ENCODE assay signal across 8 cellular contexts in the genomic region with DNA sequence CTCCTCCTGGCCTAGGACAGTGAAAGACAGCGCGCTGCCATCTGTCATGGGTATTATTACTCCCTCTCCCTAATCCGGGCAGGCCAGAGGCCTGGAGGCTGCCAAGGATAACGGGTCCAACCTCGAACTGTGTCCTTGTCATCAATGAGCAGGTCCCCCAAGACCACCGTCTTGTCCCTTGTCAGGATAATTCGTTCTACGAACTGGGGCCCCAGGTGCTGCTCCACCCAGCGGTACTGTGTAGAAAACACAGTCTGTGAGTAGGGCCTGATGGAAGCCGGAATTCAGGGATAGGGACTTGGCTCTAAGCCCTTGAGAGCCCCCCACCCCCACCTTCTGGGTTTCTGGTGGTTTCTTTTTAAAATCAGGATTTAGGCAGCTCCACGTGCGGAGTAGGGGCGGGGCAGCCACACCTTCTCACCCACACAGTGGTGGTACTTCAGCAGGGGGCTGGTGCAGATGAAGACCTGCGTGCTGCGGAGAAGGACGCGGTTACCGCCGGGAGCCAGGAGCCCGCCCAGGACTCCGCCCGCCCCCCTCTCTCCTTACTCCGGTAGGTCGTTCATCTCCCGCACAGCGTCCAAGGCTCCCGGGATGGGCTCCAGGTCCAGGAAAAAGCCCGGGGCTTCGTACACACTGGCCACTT. TPM values are rescaled to one million over a fixed set of nuclear protein-coding genes. Genes with fewer than 3 reads are reported as not detected.
DNase-seq lines count a peak whose midpoint lies in the region; ATAC-seq and TF ChIP-seq lines count a peak whose summit lies in the region.

No MANE protein-coding gene starts in this region.

- peaks cover 5 to 61% of the 10 kb centered on the region in 2 experiments for H3K79me1 ChIP-seq in IMR-90 (ENCODE audit: low read depth in 1 of 2, low read length in 2 of 2)

- in situ Hi-C loops in IMR-90 (cut with MboI; ENCODE audit: low sequenced_read_pairs), result no loop called here
- in situ Hi-C loops in SK-MEL-5 (cut with HindIII; ENCODE audit: low pct_unique_long_range_greater_than_20kb, low sequenced_read_pairs), result no loop called here

- CTCF ChIA-PET in IMR-90 (lab: Yijun Ruan, JAX), result interaction anchor here (0.6 to 1.9 kb wide), 3 partner anchors 17 to 50 kb away, joined by 4 to 10 read pairs (median 7); no protein-coding TSS in a partner anchor

- peak overlapping the region; percentile 85 for H3K9ac ChIP-seq in IMR-90 (ENCODE audit: low read depth, low read length)
- peak overlapping the region; percentile 70 for H3K9ac ChIP-seq in rectal smooth muscle tissue (ENCODE audit: low read length)

- peak overlapping the region; percentile 25; the same call in 1 of the 2 replicates for H4K91ac ChIP-seq in IMR-90 (ENCODE audit: insufficient read depth, low read depth, low read length)

- peak overlapping the region; percentile 71 for H2AK5ac ChIP-seq in IMR-90 (ENCODE audit: low read depth, low read length)

- 0 out of 3 replicates have a peak overlapping the region, but pooled peaks have one; percentile 8 for H2BK15ac ChIP-seq in IMR-90 (ENCODE audit: low read depth, low read length)

- H3K4me2 ChIP-seq in IMR-90 (ENCODE audit: low read depth, low read length), result peak overlapping the region; percentile 83

- TF ChIP-seq RAD21 in IMR-90 (IDR thresholded peaks at IDR 0.05; ENCODE audit: low read length), result peak; percentile 35; the same call in 1 of the 2 replicates

- peak overlapping the region; percentile 21 for H4K5ac ChIP-seq in IMR-90 (ENCODE audit: low read depth, low read length)

- H3K4me1 ChIP-seq in IMR-90 (ENCODE audit: control insufficient read depth, insufficient read depth, low read length) (no peaks in the 10 kb centered on the region; the same call in 1 of the 2 replicates), right atrium auricular region (peaks cover 0 to 14% of the 10 kb centered on the region in 2 donors), rectal smooth muscle tissue (ENCODE audit: control insufficient read depth, insufficient read depth, low read length) (no peaks in the 10 kb centered on the region)

- intact Hi-C loops in IMR-90 (cut with micrococcal nuclease), result no loop called here

- peak overlapping the region; percentile 95 for H2AFZ ChIP-seq in IMR-90 (replicated peaks; ENCODE audit: low read length, poor library complexity)

- H3K4me3 ChIP-seq in IMR-90 (ENCODE audit: insufficient read depth, low read depth, low read length), result peak overlapping the region; percentile 91
- H3K4me3 ChIP-seq in right atrium auricular region, result peak overlapping the region; percentile 68 to 82
- H3K4me3 ChIP-seq in rectal smooth muscle tissue (ENCODE audit: low read length), result peak overlapping the region; percentile 60

- TF ChIP-seq CTCF in IMR-90 (conservative IDR thresholded peaks at IDR 0.05; ENCODE audit: low read depth, low read length), result peak; percentile 56
- TF ChIP-seq CTCF in right atrium auricular region (IDR thresholded peaks at IDR 0.05), result peak in 1 of 2 donors; percentile 23

- peak overlapping the region; percentile 56; the same call in 1 of the 2 replicates for H3K14ac ChIP-seq in IMR-90 (replicated peaks; ENCODE audit: low read depth, low read length)

- no peak for TF ChIP-seq POLR2A in IMR-90 (IDR thresholded peaks at IDR 0.05; ENCODE audit: low read depth, low read length)

- H4K20me1 ChIP-seq in IMR-90 (ENCODE audit: insufficient read depth, low read length), result peaks cover 12% of the 10 kb centered on the region

- H3K23ac ChIP-seq in IMR-90 (ENCODE audit: low read depth, low read length), result peak overlapping the region; percentile 78

- dilution Hi-C loops in IMR-90 (cut with HindIII; ENCODE audit: low sequenced_read_pairs, unreplicated experiment), result no loop called here

- H2BK120ac ChIP-seq in IMR-90 (ENCODE audit: low read depth, low read length), result no peak overlapping the region

- H2BK20ac ChIP-seq in IMR-90 (ENCODE audit: low read depth, low read length), result no peak overlapping the region

- H3K27ac ChIP-seq in IMR-90 (ENCODE audit: insufficient read depth, low read length) (peak overlapping the region; percentile 87), right atrium auricular region (peak overlapping the region; percentile 85 to 93), rectal smooth muscle tissue (ENCODE audit: low read depth, low read length) (peak overlapping the region; percentile 71)

- peak; percentile 54 to 57 for ATAC-seq in activated CD4-positive, CD25-positive, alpha-beta regulatory T cell treated with anti-CD3 and anti-CD28 coated beads, Interleukin-2, amount 50 U/mL, for 24 hours
- peak; percentile 49 for ATAC-seq in IMR-90 (ENCODE audit: low read depth)

- no peaks in the 10 kb centered on the region for H3K27me3 ChIP-seq in IMR-90 (ENCODE audit: control insufficient read depth, insufficient read depth, low read length)
- no peaks in the 10 kb centered on the region for H3K27me3 ChIP-seq in right atrium auricular region
- H3K27me3 ChIP-seq in rectal smooth muscle tissue (ENCODE audit: control insufficient read depth, insufficient read depth, low read length), result no peaks in the 10 kb centered on the region

- H3K9me3 ChIP-seq in IMR-90 (ENCODE audit: control insufficient read depth, insufficient read depth, low read length) (no peaks in the 10 kb centered on the region), right atrium auricular region (no peaks in the 10 kb centered on the region)

- no TSS peak for BruUV-seq in IMR-90 (replicated peaks; lab: Mats Ljungman, UMichigan)

- H3K56ac ChIP-seq in IMR-90 (ENCODE audit: extremely low read depth, insufficient read depth, low read length), result no peak overlapping the region

- H2BK5ac ChIP-seq in IMR-90 (ENCODE audit: low read depth, low read length, poor library complexity, severe bottlenecking), result peak overlapping the region; percentile 61

- H4K8ac ChIP-seq in IMR-90 (ENCODE audit: low read depth in 2 of 2, low read length in 2 of 2), result peak overlapping the region; percentile 80 to 92; a peak in 3 of 4 replicates

- peak overlapping the region; percentile 49 for H3K4ac ChIP-seq in IMR-90 (ENCODE audit: low read depth, low read length)

- DNase-seq in activated CD4-positive, CD25-positive, alpha-beta regulatory T cell treated with anti-CD3 and anti-CD28 coated beads, Interleukin-2, amount 50 U/mL, for 72 hours, result no peak
- peak; percentile 58 for DNase-seq in IMR-90
- peak; percentile 81 for DNase-seq in SK-MEL-5 (ENCODE audit: low read depth, low spot score)
- DNase-seq in anterior cingulate cortex (lab: John Stamatoyannopoulos, UW), result peak in 30 of 58 donors; percentile 16 to 62 (median 46)
- DNase-seq in right atrium auricular region (ENCODE audit: low spot score), result no peak
- DNase-seq in NCI-H774 (lab: John Stamatoyannopoulos, UW), result no peak

- peaks cover 17% of the 10 kb centered on the region; the same call in 1 of the 2 replicates for H3K9me1 ChIP-seq in IMR-90 (ENCODE audit: insufficient read depth, low read length)

- POLR2A ChIA-PET in IMR-90 (lab: Charles Lee; ENCODE audit: unreplicated experiment), result no interaction called here

- H3K36me3 ChIP-seq in IMR-90 (ENCODE audit: control insufficient read depth, insufficient read depth, low read length), result peaks cover 19% of the 10 kb centered on the region
- H3K36me3 ChIP-seq in right atrium auricular region, result peaks cover 8% of the 10 kb centered on the region
- H3K36me3 ChIP-seq in rectal smooth muscle tissue (ENCODE audit: control insufficient read depth, insufficient read depth, low read length), result peaks cover 6% of the 10 kb centered on the region

- WGBS in IMR-90 (ENCODE audit: extremely low coverage in 2 of 2, insufficient read length in 1 of 2), 2 experiments, result 0% methylated on average over 11 of the region's 29 CpGs; no CpG with 5 or more reads in 1 of the 2 experiments

- no peak overlapping the region; the same call in 1 of the 2 replicates for H3K18ac ChIP-seq in IMR-90 (ENCODE audit: low read depth, low read length)

- H2AK9ac ChIP-seq in IMR-90 (replicated peaks; ENCODE audit: low read depth, low read length, poor library complexity), result peak overlapping the region; percentile 26

RNA-seq across cellular contexts. Expression of gene NT5C, which starts 0.8 kb away (rescaled TPM):
- total RNA-seq in IMR-90 (2012; rRNA removed) (23.1 and 24.0 TPM in 2 replicates), right atrium auricular region (10 to 100 TPM; 41.4 to 77.5 TPM)
- 44.6 and 62.1 TPM in 2 replicates for polyA plus RNA-seq in IMR-90 (2012; rRNA removed)
- 36.7 and 49.9 TPM in 2 replicates for polyA plus RNA-seq in IMR-90 (2012; cell fraction: cytosol; rRNA removed)
- 78.2 and 163 TPM in 2 replicates for polyA plus RNA-seq in IMR-90 (2012; cell fraction: nucleus; rRNA removed; ENCODE audit: low replicate concordance)
- total RNA-seq in SK-MEL-5 (2014; rRNA removed; shearing (Covaris generic)), result 44.5 and 46.7 TPM in 2 replicates
- 57.4 and 85.2 TPM in 2 replicates for polyA plus RNA-seq in SK-MEL-5 (2015; cell fraction: cytosol; rRNA removed)
- polyA plus RNA-seq in SK-MEL-5 (2015; cell fraction: nucleus; rRNA removed), result 293 and 375 TPM in 2 replicates

RNA-seq across cellular contexts. Expression of gene ARMC7, which starts 21.0 kb away (rescaled TPM):
- total RNA-seq in IMR-90 (2012; rRNA removed), result 1.7 and 1.8 TPM in 2 replicates
- 6.9 and 7.3 TPM in 2 replicates for polyA plus RNA-seq in IMR-90 (2012; rRNA removed)
- polyA plus RNA-seq in IMR-90 (2012; cell fraction: cytosol; rRNA removed), result 7.1 and 7.3 TPM in 2 replicates
- polyA plus RNA-seq in IMR-90 (2012; cell fraction: nucleus; rRNA removed; ENCODE audit: low replicate concordance), result 4.8 and 7.7 TPM in 2 replicates
- total RNA-seq in SK-MEL-5 (2014; rRNA removed; shearing (Covaris generic)), result 4.9 and 5.4 TPM in 2 replicates
- 17.7 and 18.2 TPM in 2 replicates for polyA plus RNA-seq in SK-MEL-5 (2015; cell fraction: cytosol; rRNA removed)
- 9.5 and 15.8 TPM in 2 replicates for polyA plus RNA-seq in SK-MEL-5 (2015; cell fraction: nucleus; rRNA removed)
- total RNA-seq in right atrium auricular region, result 1 to 10 TPM; 4.9 to 9.5 TPM

RNA-seq across cellular contexts. Expression of gene JPT1, which starts 23.6 kb away (rescaled TPM):
- total RNA-seq in IMR-90 (2012; rRNA removed) (118 and 127 TPM in 2 replicates), right atrium auricular region (10 to 100 TPM; 15.1 to 15.8 TPM)
- polyA plus RNA-seq in IMR-90 (2012; rRNA removed), result 236 and 272 TPM in 2 replicates
- polyA plus RNA-seq in IMR-90 (2012; cell fraction: cytosol; rRNA removed), result 333 and 450 TPM in 2 replicates
- polyA plus RNA-seq in IMR-90 (2012; cell fraction: nucleus; rRNA removed; ENCODE audit: low replicate concordance), result 92.9 and 111 TPM in 2 replicates
- total RNA-seq in SK-MEL-5 (2014; rRNA removed; shearing (Covaris generic)), result 148 and 158 TPM in 2 replicates
- 197 and 212 TPM in 2 replicates for polyA plus RNA-seq in SK-MEL-5 (2015; cell fraction: cytosol; rRNA removed)
- 43.7 and 45.5 TPM in 2 replicates for polyA plus RNA-seq in SK-MEL-5 (2015; cell fraction: nucleus; rRNA removed)

RNA-seq across cellular contexts. Expression of gene SLC16A5, which starts 43.0 kb away (rescaled TPM):
- total RNA-seq in IMR-90 (2012; rRNA removed), result 1.1 and 1.8 TPM in 2 replicates
- polyA plus RNA-seq in IMR-90 (2012; rRNA removed), result 5.9 and 7.1 TPM in 2 replicates
- polyA plus RNA-seq in IMR-90 (2012; cell fraction: cytosol; rRNA removed), result 1.9 and 9.5 TPM in 2 replicates
- polyA plus RNA-seq in IMR-90 (2012; cell fraction: nucleus; rRNA removed; ENCODE audit: low replicate concordance), result 19.4 and 39.3 TPM in 2 replicates
- total RNA-seq in SK-MEL-5 (2014; rRNA removed; shearing (Covaris generic)), result 0.19 TPM in 1 of 2 replicates, not detected in the other
- 0.05 TPM in 1 of 2 replicates, not detected in the other for polyA plus RNA-seq in SK-MEL-5 (2015; cell fraction: cytosol; rRNA removed)
- 0.68 TPM in 1 of 2 replicates, not detected in the other for polyA plus RNA-seq in SK-MEL-5 (2015; cell fraction: nucleus; rRNA removed)
- 10 to 100 TPM; 16.5 to 34.1 TPM for total RNA-seq in right atrium auricular region

RNA-seq across cellular contexts. Expression of gene SUMO2, which starts 52.0 kb away (rescaled TPM):
- total RNA-seq in IMR-90 (2012; rRNA removed) (71.3 and 133 TPM in 2 replicates), right atrium auricular region (10 to 100 TPM; 45.7 to 58.1 TPM)
- 75.5 and 83.7 TPM in 2 replicates for polyA plus RNA-seq in IMR-90 (2012; rRNA removed)
- polyA plus RNA-seq in IMR-90 (2012; cell fraction: cytosol; rRNA removed), result 40.3 and 59.1 TPM in 2 replicates
- 7.6 and 30.4 TPM in 2 replicates for polyA plus RNA-seq in IMR-90 (2012; cell fraction: nucleus; rRNA removed; ENCODE audit: low replicate concordance)
- total RNA-seq in SK-MEL-5 (2014; rRNA removed; shearing (Covaris generic)), result 206 and 213 TPM in 2 replicates
- polyA plus RNA-seq in SK-MEL-5 (2015; cell fraction: cytosol; rRNA removed), result 106 and 120 TPM in 2 replicates
- 25.5 and 27.0 TPM in 2 replicates for polyA plus RNA-seq in SK-MEL-5 (2015; cell fraction: nucleus; rRNA removed)

Comparison
In these comparisons a context has a peak if more than half of its experiments do, and no peak if none do; other contexts are left out.
1. DNase-seq: peak in IMR-90 (single experiment), SK-MEL-5 (single experiment) and anterior cingulate cortex (30 of 58); none in activated CD4-positive, CD25-positive, alpha-beta regulatory T cell treated with anti-CD3 and anti-CD28 coated beads, Interleukin-2, amount 50 U/mL, for 72 hours (single experiment), right atrium auricular region (single experiment) and NCI-H774 (single experiment).
2. Peak in every context shown above with its lines, with median percentiles within 50 percentile points of each other: H3K27ac ChIP-seq and H3K4me3 ChIP-seq.